In the genomic region with DNA sequence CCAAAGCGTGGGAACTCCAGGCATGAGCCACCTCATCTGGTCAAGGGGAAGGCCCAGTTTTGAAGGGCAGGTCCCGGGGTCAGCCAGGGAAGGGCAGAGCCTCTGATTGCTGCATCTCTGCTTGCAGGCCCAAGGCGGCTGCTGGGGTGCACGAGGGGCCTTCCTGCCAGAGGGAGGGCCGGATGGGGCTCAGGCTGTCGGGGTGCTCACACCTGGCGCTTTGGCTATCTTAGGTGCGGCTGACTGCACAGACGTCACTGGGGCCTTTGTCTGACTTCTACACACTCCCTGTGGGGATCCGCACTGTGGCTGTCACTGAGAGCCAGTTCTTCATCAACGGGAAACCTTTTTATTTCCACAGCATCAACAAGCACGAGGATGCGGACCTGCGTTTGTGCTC, we compare ENCODE assay signal across 34 cellular contexts.
"Had no signal": no experiment of that assay in that cellular context is flagged by ENCODE, and none has a peak within 500 bp of the region (broad histone marks: within the 10 kb centered on the region; RNA-seq: fewer than 3 reads in every experiment).

No MANE protein-coding gene starts in this region.

- H3K4me3 ChIP-seq: MG63 had no signal

- H3K27ac ChIP-seq: KMS-11 had no signal

- H3K27me3 ChIP-seq: MG63 had no signal

- DNase-seq: Karpas-422, Kasumi-1, KG1, MG63, MM.1S, MV-4-11, NCI-H1048, NCI-H1092, NCI-H1092 treated with DMSO at 0.1 percent for 48 hours, NCI-H1105, NCI-H1105 treated with DMSO at 0.1 percent for 48 hours, NCI-H1417, NCI-H1436, NCI-H1436 treated with DMSO at 0.1 percent for 48 hours, NCI-H146, NCI-H1694, NCI-H1694 treated with DMSO at 0.1 percent for 48 hours, NCI-H187, NCI-H187 treated with DMSO at 0.1 percent for 48 hours, NCI-H1930, NCI-H2029, NCI-H2029 treated with DMSO at 0.1 percent for 48 hours, NCI-H2081, NCI-H2081 treated with DMSO at 0.1 percent for 48 hours, NCI-H2107, NCI-H2171, NCI-H2171 treated with DMSO at 0.1 percent for 48 hours, NCI-H2227 treated with DMSO at 0.1 percent for 48 hours, NCI-H226, NCI-H345, NCI-H446, NCI-H446 treated with DMSO at 0.1 percent for 48 hours, NCI-H510A had no signal

- H3K36me3 ChIP-seq: MG63 had no signal

- H3K9me3 ChIP-seq: MG63 had no signal
